Comparison of ENCODE assay signal across 1 cellular context in genomic region chr6:43687079-43687436, GRCh38.
TF ChIP-seq lines count a peak whose summit lies in the region.

No MANE protein-coding gene starts in this region.

TF ChIP-seq in HCT116, 20 proteins besides CTCF, POLR2A, EP300 and RAD21 (continued from another document):
- TF ChIP-seq REST (IDR thresholded peaks at IDR 0.05; ENCODE audit: low read depth) (no peak), TCF7L2 (IDR thresholded peaks at IDR 0.05; ENCODE audit: borderline replicate concordance, extremely low read depth, insufficient read depth, insufficient read length) (no peak), CEBPB (IDR thresholded peaks at IDR 0.05; ENCODE audit: low read depth) (no peak), YY1 (IDR thresholded peaks at IDR 0.05; ENCODE audit: extremely low read depth, insufficient replicate concordance, low read depth, low read length) (no peak), ZBTB33 (IDR thresholded peaks at IDR 0.05; ENCODE audit: extremely low read depth, insufficient replicate concordance, low read length) (no peak), ZFX (IDR thresholded peaks at IDR 0.05) (no peak)
